1 cellular context compared by ENCODE assay signal in genomic region chr11:67429038-67429668, GRCh38.
TF ChIP-seq lines count a peak whose summit lies in the region.

No MANE protein-coding gene starts in this region.

TF ChIP-seq in IMR-90, 13 proteins besides CTCF, POLR2A, EP300 and RAD21 (continued from another document):
- TF ChIP-seq ELK1 (IDR thresholded peaks at IDR 0.05; ENCODE audit: borderline replicate concordance, low read depth, low read length): no peak
- TF ChIP-seq SMC3 (IDR thresholded peaks at IDR 0.05; ENCODE audit: low read depth, low read length): no peak
- TF ChIP-seq NFE2L2 (IDR thresholded peaks at IDR 0.05; ENCODE audit: low read depth, low read length): no peak
